ENCODE assay signal across 1 cellular context in the genomic region with DNA sequence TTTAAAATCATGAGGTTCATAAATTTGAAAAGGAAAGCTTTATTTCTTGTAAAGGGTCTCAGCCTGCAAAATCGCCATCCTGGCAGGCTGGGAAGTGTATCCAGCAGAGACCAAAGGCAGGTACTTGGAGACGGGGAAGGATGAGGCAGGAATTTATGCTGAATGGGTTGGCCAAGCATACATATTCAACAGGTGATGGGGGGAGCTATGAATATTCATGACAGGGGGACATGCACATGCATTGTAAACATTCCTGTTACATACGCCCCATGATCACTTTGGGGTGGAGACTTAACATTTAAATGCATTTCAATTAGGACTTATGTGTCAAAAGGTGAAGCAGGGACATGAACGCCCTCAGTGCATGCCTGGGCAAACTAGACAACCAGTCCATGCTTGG.
TF ChIP-seq lines count a peak whose summit lies in the region.

No MANE protein-coding gene starts in this region.

TF ChIP-seq in GM23338, 12 proteins besides CTCF, POLR2A, EP300 and RAD21 (continued from another document):
- TF ChIP-seq CREB1 (CRISPR knock-in tag; IDR thresholded peaks at IDR 0.05; ENCODE audit: low read depth), result no peak
- TF ChIP-seq ZNF114 (CRISPR knock-in tag; IDR thresholded peaks at IDR 0.05), result no peak
- no peak for TF ChIP-seq STAT1 (IDR thresholded peaks at IDR 0.05; ENCODE audit: unreplicated experiment)
- TF ChIP-seq POLR2AphosphoS5 (IDR thresholded peaks at IDR 0.05; ENCODE audit: low read depth), result no peak
- TF ChIP-seq ZNF331 (CRISPR knock-in tag; IDR thresholded peaks at IDR 0.05; ENCODE audit: low read depth), result no peak
- TF ChIP-seq NANOG (IDR thresholded peaks at IDR 0.05; ENCODE audit: borderline replicate concordance), result no peak
- TF ChIP-seq EZH2phosphoT487 (IDR thresholded peaks at IDR 0.05; ENCODE audit: unreplicated experiment), result no peak
- TF ChIP-seq, protein P1, sequence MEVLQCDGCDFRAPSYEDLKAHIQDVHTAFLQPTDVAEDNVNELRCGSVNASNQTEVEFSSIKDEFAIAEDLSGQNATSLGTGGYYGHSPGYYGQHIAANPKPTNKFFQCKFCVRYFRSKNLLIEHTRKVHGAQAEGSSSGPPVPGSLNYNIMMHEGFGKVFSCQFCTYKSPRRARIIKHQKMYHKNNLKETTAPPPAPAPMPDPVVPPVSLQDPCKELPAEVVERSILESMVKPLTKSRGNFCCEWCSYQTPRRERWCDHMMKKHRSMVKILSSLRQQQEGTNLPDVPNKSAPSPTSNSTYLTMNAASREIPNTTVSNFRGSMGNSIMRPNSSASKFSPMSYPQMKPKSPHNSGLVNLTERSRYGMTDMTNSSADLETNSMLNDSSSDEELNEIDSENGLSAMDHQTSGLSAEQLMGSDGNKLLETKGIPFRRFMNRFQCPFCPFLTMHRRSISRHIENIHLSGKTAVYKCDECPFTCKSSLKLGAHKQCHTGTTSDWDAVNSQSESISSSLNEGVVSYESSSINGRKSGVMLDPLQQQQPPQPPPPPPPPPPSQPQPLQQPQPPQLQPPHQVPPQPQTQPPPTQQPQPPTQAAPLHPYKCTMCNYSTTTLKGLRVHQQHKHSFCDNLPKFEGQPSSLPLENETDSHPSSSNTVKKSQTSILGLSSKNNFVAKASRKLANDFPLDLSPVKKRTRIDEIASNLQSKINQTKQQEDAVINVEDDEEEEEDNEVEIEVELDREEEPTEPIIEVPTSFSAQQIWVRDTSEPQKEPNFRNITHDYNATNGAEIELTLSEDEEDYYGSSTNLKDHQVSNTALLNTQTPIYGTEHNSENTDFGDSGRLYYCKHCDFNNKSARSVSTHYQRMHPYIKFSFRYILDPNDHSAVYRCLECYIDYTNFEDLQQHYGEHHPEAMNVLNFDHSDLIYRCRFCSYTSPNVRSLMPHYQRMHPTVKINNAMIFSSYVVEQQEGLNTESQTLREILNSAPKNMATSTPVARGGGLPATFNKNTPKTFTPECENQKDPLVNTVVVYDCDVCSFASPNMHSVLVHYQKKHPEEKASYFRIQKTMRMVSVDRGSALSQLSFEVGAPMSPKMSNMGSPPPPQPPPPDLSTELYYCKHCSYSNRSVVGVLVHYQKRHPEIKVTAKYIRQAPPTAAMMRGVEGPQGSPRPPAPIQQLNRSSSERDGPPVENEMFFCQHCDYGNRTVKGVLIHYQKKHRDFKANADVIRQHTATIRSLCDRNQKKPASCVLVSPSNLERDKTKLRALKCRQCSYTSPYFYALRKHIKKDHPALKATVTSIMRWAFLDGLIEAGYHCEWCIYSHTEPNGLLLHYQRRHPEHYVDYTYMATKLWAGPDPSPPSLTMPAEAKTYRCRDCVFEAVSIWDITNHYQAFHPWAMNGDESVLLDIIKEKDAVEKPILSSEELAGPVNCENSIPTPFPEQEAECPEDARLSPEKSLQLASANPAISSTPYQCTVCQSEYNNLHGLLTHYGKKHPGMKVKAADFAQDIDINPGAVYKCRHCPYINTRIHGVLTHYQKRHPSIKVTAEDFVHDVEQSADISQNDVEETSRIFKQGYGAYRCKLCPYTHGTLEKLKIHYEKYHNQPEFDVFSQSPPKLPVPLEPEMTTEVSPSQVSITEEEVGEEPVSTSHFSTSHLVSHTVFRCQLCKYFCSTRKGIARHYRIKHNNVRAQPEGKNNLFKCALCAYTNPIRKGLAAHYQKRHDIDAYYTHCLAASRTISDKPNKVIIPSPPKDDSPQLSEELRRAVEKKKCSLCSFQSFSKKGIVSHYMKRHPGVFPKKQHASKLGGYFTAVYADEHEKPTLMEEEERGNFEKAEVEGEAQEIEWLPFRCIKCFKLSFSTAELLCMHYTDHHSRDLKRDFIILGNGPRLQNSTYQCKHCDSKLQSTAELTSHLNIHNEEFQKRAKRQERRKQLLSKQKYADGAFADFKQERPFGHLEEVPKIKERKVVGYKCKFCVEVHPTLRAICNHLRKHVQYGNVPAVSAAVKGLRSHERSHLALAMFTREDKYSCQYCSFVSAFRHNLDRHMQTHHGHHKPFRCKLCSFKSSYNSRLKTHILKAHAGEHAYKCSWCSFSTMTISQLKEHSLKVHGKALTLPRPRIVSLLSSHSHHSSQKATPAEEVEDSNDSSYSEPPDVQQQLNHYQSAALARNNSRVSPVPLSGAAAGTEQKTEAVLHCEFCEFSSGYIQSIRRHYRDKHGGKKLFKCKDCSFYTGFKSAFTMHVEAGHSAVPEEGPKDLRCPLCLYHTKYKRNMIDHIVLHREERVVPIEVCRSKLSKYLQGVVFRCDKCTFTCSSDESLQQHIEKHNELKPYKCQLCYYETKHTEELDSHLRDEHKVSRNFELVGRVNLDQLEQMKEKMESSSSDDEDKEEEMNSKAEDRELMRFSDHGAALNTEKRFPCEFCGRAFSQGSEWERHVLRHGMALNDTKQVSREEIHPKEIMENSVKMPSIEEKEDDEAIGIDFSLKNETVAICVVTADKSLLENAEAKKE (CRISPR knock-in tag; IDR thresholded peaks at IDR 0.05), result no peak
- no peak for TF ChIP-seq EZH2 (IDR thresholded peaks at IDR 0.05; ENCODE audit: low read depth, unreplicated experiment)
- TF ChIP-seq, protein P2, sequence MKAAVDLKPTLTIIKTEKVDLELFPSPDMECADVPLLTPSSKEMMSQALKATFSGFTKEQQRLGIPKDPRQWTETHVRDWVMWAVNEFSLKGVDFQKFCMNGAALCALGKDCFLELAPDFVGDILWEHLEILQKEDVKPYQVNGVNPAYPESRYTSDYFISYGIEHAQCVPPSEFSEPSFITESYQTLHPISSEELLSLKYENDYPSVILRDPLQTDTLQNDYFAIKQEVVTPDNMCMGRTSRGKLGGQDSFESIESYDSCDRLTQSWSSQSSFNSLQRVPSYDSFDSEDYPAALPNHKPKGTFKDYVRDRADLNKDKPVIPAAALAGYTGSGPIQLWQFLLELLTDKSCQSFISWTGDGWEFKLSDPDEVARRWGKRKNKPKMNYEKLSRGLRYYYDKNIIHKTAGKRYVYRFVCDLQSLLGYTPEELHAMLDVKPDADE (IDR thresholded peaks at IDR 0.05), result no peak
- no peak for TF ChIP-seq JUNB (IDR thresholded peaks at IDR 0.05; ENCODE audit: unreplicated experiment)
